ENCODE assay signal across 17 cellular contexts in the genomic region with DNA sequence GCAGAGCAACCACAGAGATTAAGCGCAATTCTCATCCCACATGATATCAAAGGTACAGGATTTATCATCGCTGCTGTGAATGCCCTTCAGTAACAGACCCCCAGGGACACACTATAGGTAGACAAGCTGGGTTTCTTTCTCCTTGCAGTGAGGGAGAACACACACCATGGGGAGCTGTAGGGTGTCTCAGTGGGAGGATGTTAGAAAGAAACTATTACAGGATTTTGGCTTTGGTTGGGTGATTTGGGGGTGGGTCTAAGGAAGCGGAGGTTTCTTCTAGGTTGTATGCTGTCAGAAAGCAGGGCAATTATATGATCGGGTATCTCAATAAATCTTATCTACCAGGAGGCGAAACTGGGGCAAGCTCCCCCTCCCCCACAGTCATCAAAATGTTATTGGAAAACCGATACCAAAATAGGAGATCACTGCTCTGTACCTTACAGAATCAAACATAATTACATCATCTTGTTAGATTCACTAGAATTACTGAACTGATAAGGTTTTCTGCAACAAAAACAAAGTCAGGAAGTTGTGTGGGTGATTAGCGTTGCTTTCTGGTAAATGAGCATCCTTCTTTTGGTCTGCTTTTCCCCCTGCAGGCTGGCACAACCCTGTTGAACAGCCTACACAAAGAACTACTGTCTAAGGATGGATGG.
"Had no signal": no experiment of that assay in that cellular context is flagged by ENCODE, and none has a peak within 500 bp of the region (broad histone marks: within the 10 kb centered on the region; RNA-seq: fewer than 3 reads in every experiment).

No MANE protein-coding gene starts in this region.

- H3K27ac ChIP-seq: esophagus squamous epithelium, neural progenitor cell, ovary, right atrium auricular region, sigmoid colon, skin epidermis, stomach, thoracic aorta, transverse colon had no signal

- H2AFZ ChIP-seq: neural progenitor cell had no signal

- DNase-seq: effector memory CD8-positive, alpha-beta T cell; esophagus squamous epithelium; foreskin fibroblast; left colon; mammary epithelial cell; natural killer cell; nucleus accumbens; ovary; sigmoid colon; stimulated activated naive CD4-positive, alpha-beta T cell; stomach; substantia nigra; transverse colon had no signal

- H3K27ac Mint-ChIP-seq: effector memory CD8-positive, alpha-beta T cell; natural killer cell; neural progenitor cell had no signal

- H3K36me3 ChIP-seq: esophagus squamous epithelium, neural progenitor cell, ovary, right atrium auricular region, sigmoid colon, stomach, thoracic aorta, transverse colon had no signal

- ATAC-seq: effector memory CD8-positive, alpha-beta T cell; natural killer cell had no signal

- H3K9me3 Mint-ChIP-seq: effector memory CD8-positive, alpha-beta T cell; natural killer cell; neural progenitor cell had no signal

- H3K4me1 ChIP-seq: esophagus squamous epithelium, neural progenitor cell, right atrium auricular region, sigmoid colon, stomach, transverse colon had no signal

- H3K9ac ChIP-seq: neural progenitor cell had no signal

- H3K4me2 ChIP-seq: neural progenitor cell had no signal

- H3K4me3 Mint-ChIP-seq: effector memory CD8-positive, alpha-beta T cell; natural killer cell; neural progenitor cell had no signal

- H3K9me3 ChIP-seq: esophagus squamous epithelium, ovary, right atrium auricular region, sigmoid colon, stomach, thoracic aorta, transverse colon had no signal

- H3K36me3 Mint-ChIP-seq: natural killer cell, neural progenitor cell had no signal

- H3K27me3 ChIP-seq: neural progenitor cell, ovary, right atrium auricular region, sigmoid colon had no signal

- H3K4me1 Mint-ChIP-seq: natural killer cell, neural progenitor cell had no signal

- H3K4me3 ChIP-seq: esophagus squamous epithelium, neural progenitor cell, ovary, right atrium auricular region, sigmoid colon, skin epidermis, stomach, thoracic aorta, transverse colon had no signal
